ENCODE assay signal across 13 cellular contexts in genomic region chr12:22034709-22035506, GRCh38. TPM values are rescaled to one million over a fixed set of nuclear protein-coding genes. Genes with fewer than 3 reads are reported as not detected.
A peak's percentile ranks its signal among the peaks of the same experiment; 100 is the strongest.
DNase-seq lines count a peak whose midpoint lies in the region; FAIRE-seq and TF ChIP-seq lines count a peak whose summit lies in the region.
"Had no signal": no experiment of that assay in that cellular context is flagged by ENCODE, and none has a peak within 500 bp of the region (broad histone marks: within the 10 kb centered on the region; RNA-seq: fewer than 3 reads in every experiment).

No MANE protein-coding gene starts in this region.

- peak; percentile 75 for FAIRE-seq in colon (lab: Jason Lieb, UNC)
- FAIRE-seq in GM12891 (lab: Jason Lieb, UNC) = no peak

- TF ChIP-seq POLR2A in GM12891 (IDR thresholded peaks at IDR 0.05; ENCODE audit: low read depth, low read length) = no peak

- DNase-seq in OCI-M1 (lab: John Stamatoyannopoulos, UW) (peak; percentile 42), GM12891 (ENCODE audit: insufficient read length, low spot score) (no peak), AG08395 (ENCODE audit: low spot score) (no peak), DMS153 treated with DMSO at 0.1 percent for 48 hours (lab: John Stamatoyannopoulos, UW; ENCODE audit: unreplicated experiment) (no peak)
- no peak for DNase-seq in activated CD4-positive, alpha-beta T cell treated with anti-CD3 and anti-CD28 coated beads, Interleukin-2, amount 50 U/mL, for 1 hour
- DNase-seq: activated CD4-positive, alpha-beta T cell treated with anti-CD3 and anti-CD28 coated beads, Interleukin-2, amount 10 ng/mL, durations not matched to agents 24 days and 14 days; activated effector memory CD4-positive, alpha-beta T cell treated with anti-CD3 and anti-CD28 coated beads, Interleukin-2, amount 50 U/mL, for 16 hours; immature natural killer cell; SW 1271 had no signal

- H3K36me3 ChIP-seq in BLaER1 = no peaks in the 10 kb centered on the region

- H3K9ac ChIP-seq in BLaER1 = no peak overlapping the region
- H3K9ac ChIP-seq: KMS-11 had no signal

- no peaks in the 10 kb centered on the region for H3K27me3 Mint-ChIP-seq in nephron (ENCODE audit: low read depth)

- peak overlapping the region; percentile 19; the same call in 1 of the 2 replicates for H3K4me2 ChIP-seq in BLaER1
- H3K4me2 ChIP-seq: KMS-11 had no signal

- no peaks in the 10 kb centered on the region for H3K9me3 ChIP-seq in BLaER1

- no peaks in the 10 kb centered on the region for H3K36me3 Mint-ChIP-seq in nephron (ENCODE audit: low read depth)
- H3K36me3 Mint-ChIP-seq: immature natural killer cell had no signal

- no peak overlapping the region for H3K27ac ChIP-seq in BLaER1
- H3K27ac ChIP-seq: KMS-11 had no signal

- H3K4me1 Mint-ChIP-seq in nephron = peaks cover 6% of the 10 kb centered on the region
- H3K4me1 Mint-ChIP-seq: immature natural killer cell had no signal

- peak overlapping the region; percentile 20 to 71 (median 55) for H3K27ac Mint-ChIP-seq in nephron
- H3K27ac Mint-ChIP-seq: activated CD4-positive, alpha-beta T cell treated with anti-CD3 and anti-CD28 coated beads, Interleukin-2, amount 10 ng/mL, durations not matched to agents 24 days and 14 days; immature natural killer cell had no signal

- H3K4me3 Mint-ChIP-seq in nephron = no peak overlapping the region
- H3K4me3 Mint-ChIP-seq: activated CD4-positive, alpha-beta T cell treated with anti-CD3 and anti-CD28 coated beads, Interleukin-2, amount 10 ng/mL, durations not matched to agents 24 days and 14 days; immature natural killer cell had no signal

- H4K20me1 ChIP-seq in BLaER1 = no peaks in the 10 kb centered on the region

- no peak for TF ChIP-seq CTCF in nephron (IDR thresholded peaks at IDR 0.05; ENCODE audit: unreplicated experiment in 3 of 3)

- H3K4me1 ChIP-seq in BLaER1 = peaks cover 10% of the 10 kb centered on the region; the same call in 1 of the 2 replicates

- H3K27me3 ChIP-seq in BLaER1 = no peaks in the 10 kb centered on the region

- peaks cover 2% of the 10 kb centered on the region for H3K9me3 Mint-ChIP-seq in nephron
- H3K9me3 Mint-ChIP-seq: activated CD4-positive, alpha-beta T cell treated with anti-CD3 and anti-CD28 coated beads, Interleukin-2, amount 10 ng/mL, durations not matched to agents 24 days and 14 days; immature natural killer cell had no signal

- H3K4me3 ChIP-seq in BLaER1 = no peak overlapping the region

TF ChIP-seq in GM12891, 5 proteins besides CTCF, POLR2A, EP300 and RAD21:
- TF ChIP-seq POU2F2 (IDR thresholded peaks at IDR 0.05; ENCODE audit: low read depth, low read length) (no peak), POLR2AphosphoS5 (IDR thresholded peaks at IDR 0.05; ENCODE audit: low read depth, low read length) (no peak), TAF1 (IDR thresholded peaks at IDR 0.05; ENCODE audit: low read depth, low read length) (no peak)

RNA-seq across cellular contexts. Expression of gene CMAS, which starts 11.1 kb away (rescaled TPM):
- polyA plus RNA-seq in GM12891 (2012; ENCODE audit: low read depth, missing spikeins) = 30.7 TPM
